In genomic region chr7:16667355-16667754, GRCh38 we compare ENCODE assay signal across 16 cellular contexts. TPM values are rescaled to one million over a fixed set of nuclear protein-coding genes. Genes with fewer than 3 reads are reported as not detected.
DNase-seq lines count a peak whose midpoint lies in the region; ATAC-seq and TF ChIP-seq lines count a peak whose summit lies in the region.
"Had no signal": no experiment of that assay in that cellular context is flagged by ENCODE, and none has a peak within 500 bp of the region (broad histone marks: within the 10 kb centered on the region; RNA-seq: fewer than 3 reads in every experiment).

No MANE protein-coding gene starts in this region.

- peak overlapping the region; percentile 58 for H3K4me3 Mint-ChIP-seq in Caco-2 (ENCODE audit: unreplicated experiment)
- H3K4me3 Mint-ChIP-seq: T-helper 2 cell treated with Interferon-gamma antibody and Interleukin-4, amounts not matched to agents 5 μg/mL and 100 μg/mL, for 36 hours had no signal

- peaks cover 3% of the 10 kb centered on the region for H3K79me1 ChIP-seq in neuronal stem cell (ENCODE audit: low read depth, low read length)

- H3K9me3 ChIP-seq in Caco-2 (no peaks in the 10 kb centered on the region), SJSA1 (replicated peaks) (no peaks in the 10 kb centered on the region), gastroesophageal sphincter (no peaks in the 10 kb centered on the region), skeletal muscle satellite cell (replicated peaks; ENCODE audit: low read length) (no peaks in the 10 kb centered on the region), neuronal stem cell (replicated peaks in 1 of 2; ENCODE audit: control insufficient read depth in 2 of 2, insufficient read depth in 1 of 2, low read depth in 1 of 2, low read length in 2 of 2) (peaks cover 0 to 12% of the 10 kb centered on the region in 2 donors)

- peak overlapping the region; percentile 90 for H3K27ac Mint-ChIP-seq in Caco-2 (ENCODE audit: unreplicated experiment)
- H3K27ac Mint-ChIP-seq: T-helper 2 cell treated with Interferon-gamma antibody and Interleukin-4, amounts not matched to agents 5 μg/mL and 100 μg/mL, for 36 hours had no signal

- H3K36me3 Mint-ChIP-seq in Caco-2 (ENCODE audit: insufficient read depth, unreplicated experiment) = peaks cover 84% of the 10 kb centered on the region

- TF ChIP-seq POLR2A in gastroesophageal sphincter (IDR thresholded peaks at IDR 0.05) = no peak

- no peaks in the 10 kb centered on the region for H3K27me3 ChIP-seq in Caco-2 (replicated peaks; ENCODE audit: control insufficient read depth, insufficient read depth, low read length)
- no peaks in the 10 kb centered on the region for H3K27me3 ChIP-seq in SJSA1 (replicated peaks)
- H3K27me3 ChIP-seq in gastroesophageal sphincter = no peaks in the 10 kb centered on the region
- no peaks in the 10 kb centered on the region for H3K27me3 ChIP-seq in skeletal muscle satellite cell (ENCODE audit: control insufficient read depth, insufficient read depth, low read length)
- H3K27me3 ChIP-seq in neuronal stem cell (ENCODE audit: control insufficient read depth in 3 of 3, insufficient read depth in 3 of 3, low read depth in 1 of 3, low read length in 3 of 3) = no peaks in the 10 kb centered on the region
- H3K27me3 ChIP-seq in H7 (ENCODE audit: control insufficient read depth, insufficient read depth, low read length) = no peaks in the 10 kb centered on the region

- H3K9me3 Mint-ChIP-seq in Caco-2 (ENCODE audit: unreplicated experiment) = no peaks in the 10 kb centered on the region
- H3K9me3 Mint-ChIP-seq: T-helper 2 cell treated with Interferon-gamma antibody and Interleukin-4, amounts not matched to agents 5 μg/mL and 100 μg/mL, for 36 hours had no signal

- H2BK120ac ChIP-seq in neuronal stem cell (ENCODE audit: low read depth, low read length) = no peak overlapping the region

- no peak overlapping the region for H2BK12ac ChIP-seq in neuronal stem cell (ENCODE audit: low read length)

- 31 to 56% methylated on average over 3 of the region's 3 CpGs for WGBS in gastroesophageal sphincter (ENCODE audit: low coverage in 1 of 2), 2 donors
- no CpG with 5 or more reads among the region's 3 CpGs for WGBS in neuronal stem cell (ENCODE audit: extremely low coverage in 2 of 2, insufficient read length in 2 of 2, insufficient replicate concordance in 1 of 2), 2 donors

- H3K14ac ChIP-seq in neuronal stem cell (ENCODE audit: low read length) = no peak overlapping the region

- H3K27me3 Mint-ChIP-seq in Caco-2 (ENCODE audit: insufficient read depth, unreplicated experiment) = no peaks in the 10 kb centered on the region

- no peak overlapping the region for H3K4ac ChIP-seq in neuronal stem cell (ENCODE audit: low read length)

- POLR2A ChIA-PET in Caco-2 (lab: Charles Lee) = interaction anchor here (0.8 to 1.5 kb wide), 4 partner anchors 9 to 29 kb away, joined by 3 to 13 read pairs (median 4); partner anchors contain the start of genes ANKMY2 and BZW2

- H3K4me3 ChIP-seq in Caco-2 (ENCODE audit: low read depth, low read length) (no peak overlapping the region), SJSA1 (no peak overlapping the region), gastroesophageal sphincter (no peak overlapping the region), skeletal muscle satellite cell (ENCODE audit: low read length) (no peak overlapping the region), neuronal stem cell (ENCODE audit: low read length in 2 of 2) (no peak overlapping the region), H7 (ENCODE audit: insufficient read depth, low read depth, low read length) (no peak overlapping the region)

- H3K9ac ChIP-seq in skeletal muscle satellite cell (ENCODE audit: low read depth, low read length) (peak overlapping the region; percentile 59), neuronal stem cell (ENCODE audit: low read depth, low read length, poor library complexity) (no peak overlapping the region)

- peak overlapping the region; percentile 34; the same call in 1 of the 2 replicates for H3K27ac ChIP-seq in SJSA1
- H3K27ac ChIP-seq in gastroesophageal sphincter = peak overlapping the region; percentile 49 to 74 (median 68)
- H3K27ac ChIP-seq in neuronal stem cell (replicated peaks; ENCODE audit: low read length) = no peak overlapping the region

- TSS peak; percentile 99 for BruUV-seq in Caco-2 (replicated peaks; lab: Mats Ljungman, UMichigan)

- H3K4me1 Mint-ChIP-seq in Caco-2 (ENCODE audit: low read depth, unreplicated experiment) = peaks cover 51% of the 10 kb centered on the region

- no peak overlapping the region for H4K91ac ChIP-seq in neuronal stem cell (ENCODE audit: low read depth, low read length, poor library complexity)

- H2AK5ac ChIP-seq in neuronal stem cell (ENCODE audit: low read depth, low read length) = no peak overlapping the region

- no peak overlapping the region for H2BK15ac ChIP-seq in neuronal stem cell (ENCODE audit: low read length)

- no peak overlapping the region for H3K18ac ChIP-seq in neuronal stem cell (ENCODE audit: low read length)

- H2BK5ac ChIP-seq in neuronal stem cell (ENCODE audit: low read length) = no peak overlapping the region

- no peak for TF ChIP-seq CTCF in Caco-2 (IDR thresholded peaks at IDR 0.05; ENCODE audit: insufficient read depth in 1 of 2, low read depth in 1 of 2, low read length in 1 of 2, severe bottlenecking in 1 of 2, unreplicated experiment in 1 of 2)
- TF ChIP-seq CTCF in gastroesophageal sphincter (IDR thresholded peaks at IDR 0.05) = no peak

- no peak for ATAC-seq in gastroesophageal sphincter

- H2AFZ ChIP-seq in neuronal stem cell (ENCODE audit: low read length) = no peak overlapping the region

- no peak overlapping the region for H3K4me2 ChIP-seq in skeletal muscle satellite cell (ENCODE audit: low read length)
- no peak overlapping the region for H3K4me2 ChIP-seq in neuronal stem cell (ENCODE audit: insufficient read depth, low read length, poor library complexity, severe bottlenecking)

- CTCF ChIA-PET in Caco-2 (lab: Charles Lee) = interaction anchor here (0.6 to 1.1 kb wide), 3 partner anchors 16 to 54 kb away, joined by 4 to 5 read pairs (median 4); partner anchors contain the start of genes ANKMY2 and BZW2

- H4K8ac ChIP-seq in neuronal stem cell (ENCODE audit: low read depth, low read length) = no peak overlapping the region

- H3K4me1 ChIP-seq in Caco-2 (peaks cover 52% of the 10 kb centered on the region), SJSA1 (replicated peaks) (peaks cover 13% of the 10 kb centered on the region), gastroesophageal sphincter (peaks cover 0 to 58% (median 2%) of the 10 kb centered on the region in 3 donors), skeletal muscle satellite cell (ENCODE audit: control insufficient read depth, insufficient read depth, low read length) (peaks cover 35% of the 10 kb centered on the region), neuronal stem cell (ENCODE audit: control insufficient read depth in 2 of 2, insufficient read depth in 1 of 2, low read depth in 1 of 2, low read length in 2 of 2) (peaks cover 0 to 2% of the 10 kb centered on the region in 2 donors)

- peaks cover 2% of the 10 kb centered on the region; the same call in 1 of the 2 replicates for H3K36me3 ChIP-seq in Caco-2 (ENCODE audit: control insufficient read depth, insufficient read depth, low read length)
- H3K36me3 ChIP-seq in SJSA1 = peaks cover 21% of the 10 kb centered on the region
- H3K36me3 ChIP-seq in gastroesophageal sphincter = no peaks in the 10 kb centered on the region
- peaks cover 4% of the 10 kb centered on the region for H3K36me3 ChIP-seq in skeletal muscle satellite cell (ENCODE audit: insufficient read depth, low read length)
- peaks cover 6 to 60% of the 10 kb centered on the region in 2 donors for H3K36me3 ChIP-seq in neuronal stem cell (replicated peaks in 1 of 2; ENCODE audit: control insufficient read depth in 2 of 2, insufficient read depth in 2 of 2, low read length in 2 of 2)
- H3K36me3 ChIP-seq in H7 (replicated peaks; ENCODE audit: control insufficient read depth, insufficient read depth, low read length) = no peaks in the 10 kb centered on the region

- no peak for TF ChIP-seq EP300 in gastroesophageal sphincter (IDR thresholded peaks at IDR 0.05)

- no peak overlapping the region for H3K23ac ChIP-seq in neuronal stem cell (ENCODE audit: low read depth, low read length, poor library complexity)

- intact Hi-C loops in Caco-2 (cut with micrococcal nuclease; ENCODE audit: unreplicated experiment) = no loop called here

- DNase-seq in Caco-2 (no peak), SJSA1 (ENCODE audit: low read depth in 1 of 2, low spot score in 2 of 2) (no peak), neuronal stem cell (ENCODE audit: low spot score) (no peak), NCI-H128 (lab: John Stamatoyannopoulos, UW; ENCODE audit: unreplicated experiment) (no peak), H7 (no peak), cerebellum (ENCODE audit: low spot score) (no peak)
- DNase-seq: activated CD4-positive, alpha-beta T cell treated with anti-CD3 and anti-CD28 coated beads for 4 hours; activated T-cell treated with anti-CD3 and anti-CD28 coated beads for 4 hours; KG1; NCI-H1694; NCI-H510A treated with DMSO at 0.1 percent for 48 hours; small intestine; stimulated activated naive CD4-positive, alpha-beta T cell treated with Interleukin-2 at 50 U/mL for 16 hours had no signal

RNA-seq across cellular contexts. Expression of gene BZW2, which starts 21.4 kb away (rescaled TPM):
- 148 TPM in 2 replicates for total RNA-seq in Caco-2 (2022)
- 78.6 and 97.0 TPM in 2 replicates for total RNA-seq in SJSA1 (2014; rRNA removed; shearing (Covaris generic))
- total RNA-seq in gastroesophageal sphincter = 10 to 100 TPM; 43.6 to 82.4 (median 64.8) TPM
- 87.4 and 106 TPM in 2 replicates for total RNA-seq in skeletal muscle satellite cell (2012; rRNA removed)
- 113 TPM for polyA plus RNA-seq in neuronal stem cell (2013, experiment 1 of 2)
- 113 TPM for polyA plus RNA-seq in neuronal stem cell (2013, experiment 2 of 2)
- total RNA-seq in H7 (2014; rRNA removed; shearing (Covaris generic)) = 99.0 and 99.3 TPM in 2 replicates
- 65.6 TPM for total RNA-seq in cerebellum

RNA-seq across cellular contexts. Expression of gene ANKMY2, which starts 21.8 kb away (rescaled TPM):
- total RNA-seq in Caco-2 (2022) (34.5 and 35.2 TPM in 2 replicates), gastroesophageal sphincter (10 to 100 TPM; 13.2 to 37.9 (median 25.3) TPM), cerebellum (37.8 TPM)
- 19.2 and 23.9 TPM in 2 replicates for total RNA-seq in SJSA1 (2014; rRNA removed; shearing (Covaris generic))
- 14.0 and 14.7 TPM in 2 replicates for total RNA-seq in skeletal muscle satellite cell (2012; rRNA removed)
- 46.0 TPM for polyA plus RNA-seq in neuronal stem cell (2013, experiment 1 of 2)
- polyA plus RNA-seq in neuronal stem cell (2013, experiment 2 of 2) = 45.3 TPM
- 13.6 and 16.8 TPM in 2 replicates for total RNA-seq in H7 (2014; rRNA removed; shearing (Covaris generic))
